ENCODE assay signal across 1 cellular context in the genomic region with DNA sequence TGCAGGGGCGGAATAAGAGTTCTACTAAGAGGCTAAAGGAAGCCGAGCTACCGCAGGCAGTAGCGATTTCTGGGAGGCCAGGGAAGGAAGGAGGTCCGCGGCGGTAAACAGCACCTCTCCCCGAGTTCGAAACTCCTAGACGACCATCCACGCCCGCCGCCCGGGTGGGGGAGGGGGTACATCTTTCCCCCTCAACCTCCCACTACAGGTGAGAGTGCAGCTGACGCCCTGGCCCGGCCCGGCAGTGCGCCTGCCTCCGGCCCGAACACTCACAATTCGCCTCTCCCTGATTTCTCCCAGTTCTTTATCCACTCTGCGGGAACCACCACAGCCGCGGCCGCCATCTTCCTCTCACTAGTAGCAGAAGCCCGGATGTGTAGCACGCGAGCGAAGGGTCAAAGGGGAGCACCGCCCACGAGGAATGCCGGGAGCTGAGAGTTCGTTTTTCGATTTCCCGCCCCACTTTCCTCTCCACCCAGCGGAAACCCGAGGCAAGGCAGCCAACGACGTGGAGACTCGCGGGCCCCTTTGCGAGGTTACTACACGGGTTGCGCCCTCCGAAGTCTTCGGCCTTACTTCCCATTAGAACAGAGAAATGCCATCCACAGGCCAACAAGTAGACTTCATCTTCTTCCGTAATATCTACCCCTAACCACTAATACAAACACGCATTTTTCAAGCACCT.
TF ChIP-seq lines count a peak whose summit lies in the region.

A gene with protein sequence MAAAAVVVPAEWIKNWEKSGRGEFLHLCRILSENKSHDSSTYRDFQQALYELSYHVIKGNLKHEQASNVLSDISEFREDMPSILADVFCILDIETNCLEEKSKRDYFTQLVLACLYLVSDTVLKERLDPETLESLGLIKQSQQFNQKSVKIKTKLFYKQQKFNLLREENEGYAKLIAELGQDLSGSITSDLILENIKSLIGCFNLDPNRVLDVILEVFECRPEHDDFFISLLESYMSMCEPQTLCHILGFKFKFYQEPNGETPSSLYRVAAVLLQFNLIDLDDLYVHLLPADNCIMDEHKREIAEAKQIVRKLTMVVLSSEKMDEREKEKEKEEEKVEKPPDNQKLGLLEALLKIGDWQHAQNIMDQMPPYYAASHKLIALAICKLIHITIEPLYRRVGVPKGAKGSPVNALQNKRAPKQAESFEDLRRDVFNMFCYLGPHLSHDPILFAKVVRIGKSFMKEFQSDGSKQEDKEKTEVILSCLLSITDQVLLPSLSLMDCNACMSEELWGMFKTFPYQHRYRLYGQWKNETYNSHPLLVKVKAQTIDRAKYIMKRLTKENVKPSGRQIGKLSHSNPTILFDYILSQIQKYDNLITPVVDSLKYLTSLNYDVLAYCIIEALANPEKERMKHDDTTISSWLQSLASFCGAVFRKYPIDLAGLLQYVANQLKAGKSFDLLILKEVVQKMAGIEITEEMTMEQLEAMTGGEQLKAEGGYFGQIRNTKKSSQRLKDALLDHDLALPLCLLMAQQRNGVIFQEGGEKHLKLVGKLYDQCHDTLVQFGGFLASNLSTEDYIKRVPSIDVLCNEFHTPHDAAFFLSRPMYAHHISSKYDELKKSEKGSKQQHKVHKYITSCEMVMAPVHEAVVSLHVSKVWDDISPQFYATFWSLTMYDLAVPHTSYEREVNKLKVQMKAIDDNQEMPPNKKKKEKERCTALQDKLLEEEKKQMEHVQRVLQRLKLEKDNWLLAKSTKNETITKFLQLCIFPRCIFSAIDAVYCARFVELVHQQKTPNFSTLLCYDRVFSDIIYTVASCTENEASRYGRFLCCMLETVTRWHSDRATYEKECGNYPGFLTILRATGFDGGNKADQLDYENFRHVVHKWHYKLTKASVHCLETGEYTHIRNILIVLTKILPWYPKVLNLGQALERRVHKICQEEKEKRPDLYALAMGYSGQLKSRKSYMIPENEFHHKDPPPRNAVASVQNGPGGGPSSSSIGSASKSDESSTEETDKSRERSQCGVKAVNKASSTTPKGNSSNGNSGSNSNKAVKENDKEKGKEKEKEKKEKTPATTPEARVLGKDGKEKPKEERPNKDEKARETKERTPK (N-terminal part only) (minus strand): TSS at position 374 of the 685 bp plus-strand sequence. CDS start 30 bp downstream, at position 344.

TF ChIP-seq in HepG2, 621 proteins besides CTCF, POLR2A, EP300 and RAD21 (continued from another document and continues in another):
- TF ChIP-seq, protein P1, sequence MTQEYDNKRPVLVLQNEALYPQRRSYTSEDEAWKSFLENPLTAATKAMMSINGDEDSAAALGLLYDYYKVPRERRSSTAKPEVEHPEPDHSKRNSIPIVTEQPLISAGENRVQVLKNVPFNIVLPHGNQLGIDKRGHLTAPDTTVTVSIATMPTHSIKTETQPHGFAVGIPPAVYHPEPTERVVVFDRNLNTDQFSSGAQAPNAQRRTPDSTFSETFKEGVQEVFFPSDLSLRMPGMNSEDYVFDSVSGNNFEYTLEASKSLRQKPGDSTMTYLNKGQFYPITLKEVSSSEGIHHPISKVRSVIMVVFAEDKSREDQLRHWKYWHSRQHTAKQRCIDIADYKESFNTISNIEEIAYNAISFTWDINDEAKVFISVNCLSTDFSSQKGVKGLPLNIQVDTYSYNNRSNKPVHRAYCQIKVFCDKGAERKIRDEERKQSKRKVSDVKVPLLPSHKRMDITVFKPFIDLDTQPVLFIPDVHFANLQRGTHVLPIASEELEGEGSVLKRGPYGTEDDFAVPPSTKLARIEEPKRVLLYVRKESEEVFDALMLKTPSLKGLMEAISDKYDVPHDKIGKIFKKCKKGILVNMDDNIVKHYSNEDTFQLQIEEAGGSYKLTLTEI (CRISPR knock-in tag; conservative IDR thresholded peaks at IDR 0.05): no peak
- TF ChIP-seq MIXL1 (CRISPR knock-in tag; IDR thresholded peaks at IDR 0.05) (no peak), NR2F2 (IDR thresholded peaks at IDR 0.05; ENCODE audit: borderline replicate concordance, low read depth) (peak; percentile 59; the same call in 1 of the 2 replicates), U2AF2 (IDR thresholded peaks at IDR 0.05; ENCODE audit: low read depth, low read length) (no peak), NFKB2 (CRISPR knock-in tag; IDR thresholded peaks at IDR 0.05; ENCODE audit: borderline replicate concordance) (peak; percentile 64; the same call in 1 of the 2 replicates), ZNF550 (CRISPR knock-in tag; IDR thresholded peaks at IDR 0.05; ENCODE audit: borderline replicate concordance) (no peak), ZNF10 (CRISPR knock-in tag; IDR thresholded peaks at IDR 0.05; ENCODE audit: borderline replicate concordance, low read depth) (no peak), ZNF331 (CRISPR knock-in tag; IDR thresholded peaks at IDR 0.05) (no peak), KAT8 (CRISPR knock-in tag; IDR thresholded peaks at IDR 0.05) (peak; percentile 76), AHR (CRISPR knock-in tag; IDR thresholded peaks at IDR 0.05) (no peak), ZNF629 (CRISPR knock-in tag; conservative IDR thresholded peaks at IDR 0.05) (no peak), ZNF337 (CRISPR knock-in tag; IDR thresholded peaks at IDR 0.05; ENCODE audit: borderline replicate concordance, low read depth) (no peak), ZNF564 (CRISPR knock-in tag; IDR thresholded peaks at IDR 0.05) (no peak), ZNF124 (CRISPR knock-in tag; IDR thresholded peaks at IDR 0.05) (no peak), KMT2A (CRISPR knock-in tag; IDR thresholded peaks at IDR 0.05) (peak; percentile 71), RFXANK (CRISPR knock-in tag; IDR thresholded peaks at IDR 0.05) (no peak), RNF2 (conservative IDR thresholded peaks at IDR 0.05; ENCODE audit: low read depth) (no peak), ZNF207 (IDR thresholded peaks at IDR 0.05; ENCODE audit: borderline replicate concordance) (no peak), ZNF264 (CRISPR knock-in tag; IDR thresholded peaks at IDR 0.05) (0 out of 2 replicates have a peak, but pooled peaks have one; percentile 23), ZNF703 (CRISPR knock-in tag; IDR thresholded peaks at IDR 0.05; ENCODE audit: borderline replicate concordance) (no peak), FOSL1 (CRISPR knock-in tag; IDR thresholded peaks at IDR 0.05; ENCODE audit: borderline replicate concordance) (no peak), FOXM1 (CRISPR knock-in tag; IDR thresholded peaks at IDR 0.05) (no peak), SALL1 (CRISPR knock-in tag; IDR thresholded peaks at IDR 0.05) (peak; percentile 63), RXRB (CRISPR knock-in tag; IDR thresholded peaks at IDR 0.05; ENCODE audit: borderline replicate concordance) (peak; percentile 50; the same call in 1 of the 2 replicates)
- TF ChIP-seq, protein P2, sequence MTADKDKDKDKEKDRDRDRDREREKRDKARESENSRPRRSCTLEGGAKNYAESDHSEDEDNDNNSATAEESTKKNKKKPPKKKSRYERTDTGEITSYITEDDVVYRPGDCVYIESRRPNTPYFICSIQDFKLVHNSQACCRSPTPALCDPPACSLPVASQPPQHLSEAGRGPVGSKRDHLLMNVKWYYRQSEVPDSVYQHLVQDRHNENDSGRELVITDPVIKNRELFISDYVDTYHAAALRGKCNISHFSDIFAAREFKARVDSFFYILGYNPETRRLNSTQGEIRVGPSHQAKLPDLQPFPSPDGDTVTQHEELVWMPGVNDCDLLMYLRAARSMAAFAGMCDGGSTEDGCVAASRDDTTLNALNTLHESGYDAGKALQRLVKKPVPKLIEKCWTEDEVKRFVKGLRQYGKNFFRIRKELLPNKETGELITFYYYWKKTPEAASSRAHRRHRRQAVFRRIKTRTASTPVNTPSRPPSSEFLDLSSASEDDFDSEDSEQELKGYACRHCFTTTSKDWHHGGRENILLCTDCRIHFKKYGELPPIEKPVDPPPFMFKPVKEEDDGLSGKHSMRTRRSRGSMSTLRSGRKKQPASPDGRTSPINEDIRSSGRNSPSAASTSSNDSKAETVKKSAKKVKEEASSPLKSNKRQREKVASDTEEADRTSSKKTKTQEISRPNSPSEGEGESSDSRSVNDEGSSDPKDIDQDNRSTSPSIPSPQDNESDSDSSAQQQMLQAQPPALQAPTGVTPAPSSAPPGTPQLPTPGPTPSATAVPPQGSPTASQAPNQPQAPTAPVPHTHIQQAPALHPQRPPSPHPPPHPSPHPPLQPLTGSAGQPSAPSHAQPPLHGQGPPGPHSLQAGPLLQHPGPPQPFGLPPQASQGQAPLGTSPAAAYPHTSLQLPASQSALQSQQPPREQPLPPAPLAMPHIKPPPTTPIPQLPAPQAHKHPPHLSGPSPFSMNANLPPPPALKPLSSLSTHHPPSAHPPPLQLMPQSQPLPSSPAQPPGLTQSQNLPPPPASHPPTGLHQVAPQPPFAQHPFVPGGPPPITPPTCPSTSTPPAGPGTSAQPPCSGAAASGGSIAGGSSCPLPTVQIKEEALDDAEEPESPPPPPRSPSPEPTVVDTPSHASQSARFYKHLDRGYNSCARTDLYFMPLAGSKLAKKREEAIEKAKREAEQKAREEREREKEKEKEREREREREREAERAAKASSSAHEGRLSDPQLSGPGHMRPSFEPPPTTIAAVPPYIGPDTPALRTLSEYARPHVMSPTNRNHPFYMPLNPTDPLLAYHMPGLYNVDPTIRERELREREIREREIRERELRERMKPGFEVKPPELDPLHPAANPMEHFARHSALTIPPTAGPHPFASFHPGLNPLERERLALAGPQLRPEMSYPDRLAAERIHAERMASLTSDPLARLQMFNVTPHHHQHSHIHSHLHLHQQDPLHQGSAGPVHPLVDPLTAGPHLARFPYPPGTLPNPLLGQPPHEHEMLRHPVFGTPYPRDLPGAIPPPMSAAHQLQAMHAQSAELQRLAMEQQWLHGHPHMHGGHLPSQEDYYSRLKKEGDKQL (CRISPR knock-in tag; IDR thresholded peaks at IDR 0.05; ENCODE audit: low read depth): no peak
- TF ChIP-seq, protein P3, sequence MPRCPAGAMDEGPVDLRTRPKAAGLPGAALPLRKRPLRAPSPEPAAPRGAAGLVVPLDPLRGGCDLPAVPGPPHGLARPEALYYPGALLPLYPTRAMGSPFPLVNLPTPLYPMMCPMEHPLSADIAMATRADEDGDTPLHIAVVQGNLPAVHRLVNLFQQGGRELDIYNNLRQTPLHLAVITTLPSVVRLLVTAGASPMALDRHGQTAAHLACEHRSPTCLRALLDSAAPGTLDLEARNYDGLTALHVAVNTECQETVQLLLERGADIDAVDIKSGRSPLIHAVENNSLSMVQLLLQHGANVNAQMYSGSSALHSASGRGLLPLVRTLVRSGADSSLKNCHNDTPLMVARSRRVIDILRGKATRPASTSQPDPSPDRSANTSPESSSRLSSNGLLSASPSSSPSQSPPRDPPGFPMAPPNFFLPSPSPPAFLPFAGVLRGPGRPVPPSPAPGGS (CRISPR knock-in tag; IDR thresholded peaks at IDR 0.05): no peak
- TF ChIP-seq, protein P4, sequence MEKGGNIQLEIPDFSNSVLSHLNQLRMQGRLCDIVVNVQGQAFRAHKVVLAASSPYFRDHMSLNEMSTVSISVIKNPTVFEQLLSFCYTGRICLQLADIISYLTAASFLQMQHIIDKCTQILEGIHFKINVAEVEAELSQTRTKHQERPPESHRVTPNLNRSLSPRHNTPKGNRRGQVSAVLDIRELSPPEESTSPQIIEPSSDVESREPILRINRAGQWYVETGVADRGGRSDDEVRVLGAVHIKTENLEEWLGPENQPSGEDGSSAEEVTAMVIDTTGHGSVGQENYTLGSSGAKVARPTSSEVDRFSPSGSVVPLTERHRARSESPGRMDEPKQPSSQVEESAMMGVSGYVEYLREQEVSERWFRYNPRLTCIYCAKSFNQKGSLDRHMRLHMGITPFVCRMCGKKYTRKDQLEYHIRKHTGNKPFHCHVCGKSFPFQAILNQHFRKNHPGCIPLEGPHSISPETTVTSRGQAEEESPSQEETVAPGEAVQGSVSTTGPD (CRISPR knock-in tag; IDR thresholded peaks at IDR 0.05): no peak
- TF ChIP-seq, protein P5, sequence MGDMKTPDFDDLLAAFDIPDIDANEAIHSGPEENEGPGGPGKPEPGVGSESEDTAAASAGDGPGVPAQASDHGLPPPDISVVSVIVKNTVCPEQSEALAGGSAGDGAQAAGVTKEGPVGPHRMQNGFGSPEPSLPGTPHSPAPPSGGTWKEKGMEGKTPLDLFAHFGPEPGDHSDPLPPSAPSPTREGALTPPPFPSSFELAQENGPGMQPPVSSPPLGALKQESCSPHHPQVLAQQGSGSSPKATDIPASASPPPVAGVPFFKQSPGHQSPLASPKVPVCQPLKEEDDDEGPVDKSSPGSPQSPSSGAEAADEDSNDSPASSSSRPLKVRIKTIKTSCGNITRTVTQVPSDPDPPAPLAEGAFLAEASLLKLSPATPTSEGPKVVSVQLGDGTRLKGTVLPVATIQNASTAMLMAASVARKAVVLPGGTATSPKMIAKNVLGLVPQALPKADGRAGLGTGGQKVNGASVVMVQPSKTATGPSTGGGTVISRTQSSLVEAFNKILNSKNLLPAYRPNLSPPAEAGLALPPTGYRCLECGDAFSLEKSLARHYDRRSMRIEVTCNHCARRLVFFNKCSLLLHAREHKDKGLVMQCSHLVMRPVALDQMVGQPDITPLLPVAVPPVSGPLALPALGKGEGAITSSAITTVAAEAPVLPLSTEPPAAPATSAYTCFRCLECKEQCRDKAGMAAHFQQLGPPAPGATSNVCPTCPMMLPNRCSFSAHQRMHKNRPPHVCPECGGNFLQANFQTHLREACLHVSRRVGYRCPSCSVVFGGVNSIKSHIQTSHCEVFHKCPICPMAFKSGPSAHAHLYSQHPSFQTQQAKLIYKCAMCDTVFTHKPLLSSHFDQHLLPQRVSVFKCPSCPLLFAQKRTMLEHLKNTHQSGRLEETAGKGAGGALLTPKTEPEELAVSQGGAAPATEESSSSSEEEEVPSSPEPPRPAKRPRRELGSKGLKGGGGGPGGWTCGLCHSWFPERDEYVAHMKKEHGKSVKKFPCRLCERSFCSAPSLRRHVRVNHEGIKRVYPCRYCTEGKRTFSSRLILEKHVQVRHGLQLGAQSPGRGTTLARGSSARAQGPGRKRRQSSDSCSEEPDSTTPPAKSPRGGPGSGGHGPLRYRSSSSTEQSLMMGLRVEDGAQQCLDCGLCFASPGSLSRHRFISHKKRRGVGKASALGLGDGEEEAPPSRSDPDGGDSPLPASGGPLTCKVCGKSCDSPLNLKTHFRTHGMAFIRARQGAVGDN (CRISPR knock-in tag; IDR thresholded peaks at IDR 0.05): peak; percentile 91
- TF ChIP-seq, protein P6, sequence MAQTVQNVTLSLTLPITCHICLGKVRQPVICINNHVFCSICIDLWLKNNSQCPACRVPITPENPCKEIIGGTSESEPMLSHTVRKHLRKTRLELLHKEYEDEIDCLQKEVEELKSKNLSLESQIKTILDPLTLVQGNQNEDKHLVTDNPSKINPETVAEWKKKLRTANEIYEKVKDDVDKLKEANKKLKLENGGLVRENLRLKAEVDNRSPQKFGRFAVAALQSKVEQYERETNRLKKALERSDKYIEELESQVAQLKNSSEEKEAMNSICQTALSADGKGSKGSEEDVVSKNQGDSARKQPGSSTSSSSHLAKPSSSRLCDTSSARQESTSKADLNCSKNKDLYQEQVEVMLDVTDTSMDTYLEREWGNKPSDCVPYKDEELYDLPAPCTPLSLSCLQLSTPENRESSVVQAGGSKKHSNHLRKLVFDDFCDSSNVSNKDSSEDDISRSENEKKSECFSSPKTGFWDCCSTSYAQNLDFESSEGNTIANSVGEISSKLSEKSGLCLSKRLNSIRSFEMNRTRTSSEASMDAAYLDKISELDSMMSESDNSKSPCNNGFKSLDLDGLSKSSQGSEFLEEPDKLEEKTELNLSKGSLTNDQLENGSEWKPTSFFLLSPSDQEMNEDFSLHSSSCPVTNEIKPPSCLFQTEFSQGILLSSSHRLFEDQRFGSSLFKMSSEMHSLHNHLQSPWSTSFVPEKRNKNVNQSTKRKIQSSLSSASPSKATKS (CRISPR knock-in tag; IDR thresholded peaks at IDR 0.05): no peak
